14 cellular contexts compared by ENCODE assay signal in genomic region chr11:31943056-31943780, GRCh38.
DNase-seq lines count a peak whose midpoint lies in the region; ATAC-seq and TF ChIP-seq lines count a peak whose summit lies in the region.
"Had no signal": no experiment of that assay in that cellular context is flagged by ENCODE, and none has a peak within 500 bp of the region (broad histone marks: within the 10 kb centered on the region; RNA-seq: fewer than 3 reads in every experiment).

No MANE protein-coding gene starts in this region.

- H3K27ac ChIP-seq in trophoblast cell (ENCODE audit: low read depth, low read length): no peak overlapping the region
- H3K27ac ChIP-seq: brain microvascular endothelial cell, C4-2B had no signal

- no peaks in the 10 kb centered on the region for H3K27me3 Mint-ChIP-seq in glutamatergic neuron (ENCODE audit: unreplicated experiment)

- no peak overlapping the region for H3K27ac Mint-ChIP-seq in glutamatergic neuron (ENCODE audit: unreplicated experiment)

- H3K23ac ChIP-seq in trophoblast cell (ENCODE audit: low read length): no peak overlapping the region

- TF ChIP-seq CTCF in GM12865 (IDR thresholded peaks at IDR 0.05; ENCODE audit: insufficient read depth, low read depth, low read length, missing control alignments): no peak
- TF ChIP-seq CTCF in glutamatergic neuron (IDR thresholded peaks at IDR 0.05; ENCODE audit: partially characterized antibody, unreplicated experiment): no peak

- H2BK12ac ChIP-seq in trophoblast cell (ENCODE audit: low read length): no peak overlapping the region

- peak; percentile 97 for ATAC-seq in GM19328 (IDR thresholded peaks at IDR 0.05; ENCODE audit: unreplicated experiment)
- peak; percentile 88 for ATAC-seq in HG02798 (IDR thresholded peaks at IDR 0.05; ENCODE audit: poor library complexity, unreplicated experiment)
- no peak for ATAC-seq in SK-N-SH treated with all-trans-retinoic acid at 6 μM for 48 hours

- no peak overlapping the region for H3K4me3 ChIP-seq in GM12865 (ENCODE audit: low read depth, low read length)
- H3K4me3 ChIP-seq in Jurkat, Clone E6-1 (ENCODE audit: low read length): no peak overlapping the region
- no peak overlapping the region for H3K4me3 ChIP-seq in trophoblast cell (ENCODE audit: low read depth, low read length)
- H3K4me3 ChIP-seq: lung had no signal

- no peak overlapping the region for H2BK120ac ChIP-seq in trophoblast cell (ENCODE audit: insufficient read depth, low read length, poor library complexity)

- H3K4me2 ChIP-seq in trophoblast cell (ENCODE audit: low read length): no peak overlapping the region

- H4K91ac ChIP-seq in trophoblast cell (ENCODE audit: low read depth, low read length): no peak overlapping the region

- H3K9ac ChIP-seq in trophoblast cell (ENCODE audit: low read length): no peak overlapping the region

- H3K4me1 ChIP-seq in trophoblast cell (ENCODE audit: control insufficient read depth in 1 of 2, insufficient read depth in 2 of 2, low read length in 2 of 2): no peaks in the 10 kb centered on the region

- H3K36me3 ChIP-seq in trophoblast cell (ENCODE audit: control insufficient read depth in 1 of 2, insufficient read depth in 2 of 2, low read length in 2 of 2): no peaks in the 10 kb centered on the region
- H3K36me3 ChIP-seq: brain microvascular endothelial cell had no signal

- no peak overlapping the region for H3K18ac ChIP-seq in trophoblast cell (ENCODE audit: low read length)

- no peaks in the 10 kb centered on the region for H3K79me1 ChIP-seq in trophoblast cell (ENCODE audit: low read length)

- H3K4me3 Mint-ChIP-seq in glutamatergic neuron (ENCODE audit: unreplicated experiment): no peak overlapping the region

- H3K79me2 ChIP-seq in trophoblast cell (ENCODE audit: control insufficient read depth, insufficient read depth, low read length, poor library complexity): no peaks in the 10 kb centered on the region

- H3K4ac ChIP-seq in trophoblast cell (ENCODE audit: low read depth, low read length): no peak overlapping the region

- no peaks in the 10 kb centered on the region for H3K9me3 Mint-ChIP-seq in glutamatergic neuron (ENCODE audit: unreplicated experiment)

- no peaks in the 10 kb centered on the region for H3K27me3 ChIP-seq in trophoblast cell (ENCODE audit: insufficient read depth, low read length)
- H3K27me3 ChIP-seq: brain microvascular endothelial cell had no signal

- no peak overlapping the region for H4K8ac ChIP-seq in trophoblast cell (ENCODE audit: low read depth, low read length)

- H2AK5ac ChIP-seq in trophoblast cell (ENCODE audit: low read length): no peak overlapping the region

- no CpG with 5 or more reads among the region's 2 CpGs for WGBS in trophoblast cell (ENCODE audit: extremely low coverage, insufficient coverage, insufficient read length)

- H2BK5ac ChIP-seq in trophoblast cell (ENCODE audit: low read depth, low read length, poor library complexity): no peak overlapping the region

- H3K4me1 Mint-ChIP-seq in glutamatergic neuron (ENCODE audit: low read depth, unreplicated experiment): no peaks in the 10 kb centered on the region

- no peaks in the 10 kb centered on the region for H3K9me3 ChIP-seq in trophoblast cell (ENCODE audit: insufficient read depth, low read depth, low read length)

- H3K14ac ChIP-seq in trophoblast cell (ENCODE audit: low read length): no peak overlapping the region

- DNase-seq in GM12865 (ENCODE audit: low read depth) (peak; percentile 79), trophoblast cell (no peak), glutamatergic neuron (no peak), superior temporal gyrus (ENCODE audit: extremely low spot score) (no peak)
- DNase-seq in Jurkat, Clone E6-1 (ENCODE audit: low read depth, low spot score): peak; percentile 65
- DNase-seq: activated CD8-positive, alpha-beta memory T cell treated with anti-CD3 and anti-CD28 coated beads for 24 hours; brain microvascular endothelial cell; H7; NCI-H1092 treated with DMSO at 0.1 percent for 48 hours had no signal

- no peak overlapping the region for H2AFZ ChIP-seq in trophoblast cell (ENCODE audit: insufficient read depth, low read length, poor library complexity)

- H4K12ac ChIP-seq in trophoblast cell (ENCODE audit: low read depth, low read length): no peak overlapping the region

- H3K36me3 Mint-ChIP-seq in glutamatergic neuron (ENCODE audit: unreplicated experiment): no peaks in the 10 kb centered on the region

TF ChIP-seq in SK-N-SH treated with all-trans-retinoic acid at 6 μM for 48 hours, 23 proteins besides CTCF, POLR2A, EP300 and RAD21:
- no peak for TF ChIP-seq ZNF70 (CRISPR knock-in tag; IDR thresholded peaks at IDR 0.05)
- no peak for TF ChIP-seq ZC3H10 (CRISPR knock-in tag; IDR thresholded peaks at IDR 0.05)
- no peak for TF ChIP-seq PATZ1 (CRISPR knock-in tag; IDR thresholded peaks at IDR 0.05; ENCODE audit: borderline replicate concordance)
- TF ChIP-seq ZFP3 (CRISPR knock-in tag; IDR thresholded peaks at IDR 0.05): no peak
- TF ChIP-seq ZNF565 (CRISPR knock-in tag; conservative IDR thresholded peaks at IDR 0.05; ENCODE audit: low read depth): no peak
- TF ChIP-seq ISL1 (CRISPR knock-in tag; IDR thresholded peaks at IDR 0.05): no peak

Comparison
In these comparisons a context has a peak if more than half of its experiments do, and no peak if none do; other contexts are left out.
1. DNase-seq: peak in GM12865 (single experiment) and Jurkat, Clone E6-1 (single experiment); none in trophoblast cell (0 of 2), glutamatergic neuron (single experiment) and superior temporal gyrus (single experiment).